In the genomic region with DNA sequence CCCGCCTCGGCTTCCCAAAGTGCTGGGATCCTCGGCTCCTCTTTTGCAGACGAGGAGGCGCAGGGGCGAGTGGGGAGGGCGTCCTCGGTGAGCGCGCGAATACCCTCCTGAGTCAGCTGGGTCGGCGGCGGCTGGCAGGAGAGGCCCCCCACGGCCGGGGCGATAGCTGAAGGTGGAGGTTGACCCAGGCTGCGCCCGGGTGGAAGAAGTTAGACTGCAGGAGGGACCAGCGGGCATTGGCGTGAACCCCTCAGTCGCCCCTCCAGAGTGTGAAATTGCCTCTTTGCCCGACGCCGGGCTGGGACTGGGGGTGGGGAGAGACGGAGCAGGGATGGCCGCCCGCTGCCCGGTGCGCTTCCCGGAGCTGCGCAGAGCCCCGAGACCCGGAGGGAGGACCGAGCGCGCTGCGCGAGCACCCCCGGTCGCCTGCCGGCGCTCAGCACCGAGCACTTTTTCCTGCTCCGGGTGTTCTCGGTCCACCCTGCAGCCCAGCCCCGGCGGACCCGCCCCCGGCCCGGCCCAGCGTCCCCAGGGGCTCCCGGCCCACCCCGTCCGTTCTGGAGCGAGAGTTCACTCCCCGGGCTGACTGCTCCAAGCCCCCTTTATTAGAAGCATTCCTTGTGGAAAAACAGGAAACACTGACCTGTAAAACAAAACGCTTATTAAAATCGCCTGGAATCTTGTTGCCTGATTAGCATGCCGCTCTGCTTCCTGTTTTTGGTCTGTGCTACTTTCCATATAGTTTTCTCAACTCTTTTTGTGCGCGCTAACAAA, we compare ENCODE assay signal across 8 cellular contexts. TPM values are rescaled to one million over a fixed set of nuclear protein-coding genes. Genes with fewer than 3 reads are reported as not detected.
A peak's percentile ranks its signal among the peaks of the same experiment; 100 is the strongest.
DNase-seq lines count a peak whose midpoint lies in the region; ATAC-seq and TF ChIP-seq lines count a peak whose summit lies in the region.

No MANE protein-coding gene starts in this region.

- no peak for TF ChIP-seq POLR2A in body of pancreas (IDR thresholded peaks at IDR 0.05)

- ATAC-seq in body of pancreas = peak; percentile 77
- ATAC-seq in HG03135 (IDR thresholded peaks at IDR 0.05; ENCODE audit: unreplicated experiment) = no peak

- peak overlapping the region in 3 of 4 donors; percentile 15 to 75 (median 22) for H3K27ac ChIP-seq in body of pancreas

- peak; percentile 33 for DNase-seq in EL
- peak; percentile 47 for DNase-seq in NOMO-1 treated with dmso at 0.1 percent for 144 hours (lab: John Stamatoyannopoulos, UW; ENCODE audit: unreplicated experiment)
- DNase-seq in body of pancreas = peak in 3 of 4 donors; percentile 28 to 60 (median 54)
- peak; percentile 85 for DNase-seq in iPS-NIHi11 (ENCODE audit: low spot score)
- DNase-seq in stimulated activated CD8-positive, alpha-beta memory T cell treated with anti-CD3 and anti-CD28 coated beads, Interleukin-4, amount 100 ng/mL, for 48 hours = peak; percentile 33
- DNase-seq in NCI-H345 treated with DMSO at 0.1 percent for 48 hours (lab: John Stamatoyannopoulos, UW; ENCODE audit: unreplicated experiment) = no peak
- no peak for DNase-seq in DMS153 (lab: John Stamatoyannopoulos, UW)

- intact Hi-C loops in body of pancreas (cut with DNase I) = no loop called here

- H3K9me3 ChIP-seq in body of pancreas = no peaks in the 10 kb centered on the region

- peak overlapping the region in 1 of 2 donors; percentile 25 for H3K4me3 ChIP-seq in body of pancreas

- no peaks in the 10 kb centered on the region for H3K27me3 ChIP-seq in body of pancreas

- WGBS in body of pancreas, 2 donors = 4 to 47% methylated on average over 5 to 44 of the region's 62 CpGs

- peaks cover 21% of the 10 kb centered on the region for H3K4me1 ChIP-seq in body of pancreas

- no peaks in the 10 kb centered on the region for H3K36me3 ChIP-seq in body of pancreas (replicated peaks in 1 of 2; ENCODE audit: insufficient read depth in 1 of 2, low read depth in 2 of 2)

- TF ChIP-seq CTCF in body of pancreas (IDR thresholded peaks at IDR 0.05) = peak in 3 of 7 experiments; percentile 13 to 38 (median 38)

RNA-seq across cellular contexts. Expression of gene CPT1A, which starts 13.7 kb away (rescaled TPM):
- 10 to 100 TPM; 35.6 to 40.7 TPM for total RNA-seq in body of pancreas

RNA-seq across cellular contexts. Expression of gene MRPL21, which starts 48.2 kb away (rescaled TPM):
- total RNA-seq in body of pancreas = 10 to 100 TPM; 21.8 to 45.7 TPM

RNA-seq across cellular contexts. Expression of gene IGHMBP2, which starts 48.3 kb away (rescaled TPM):
- total RNA-seq in body of pancreas = 10 to 100 TPM in 1 of 2 donors, 1 to 10 TPM in 1; 6.2 to 17.1 TPM

Comparison
In these comparisons a context has a peak if more than half of its experiments do, and no peak if none do; other contexts are left out.
1. DNase-seq: peak in EL (single experiment), NOMO-1 treated with dmso at 0.1 percent for 144 hours (single experiment), body of pancreas (3 of 4), iPS-NIHi11 (single experiment) and stimulated activated CD8-positive, alpha-beta memory T cell treated with anti-CD3 and anti-CD28 coated beads, Interleukin-4, amount 100 ng/mL, for 48 hours (single experiment); none in NCI-H345 treated with DMSO at 0.1 percent for 48 hours (single experiment) and DMS153 (single experiment).